10 cellular contexts compared by ENCODE assay signal in genomic region chr6:166488701-166489100, GRCh38.
A peak's percentile ranks its signal among the peaks of the same experiment; 100 is the strongest.
DNase-seq lines count a peak whose midpoint lies in the region; ATAC-seq, FAIRE-seq and TF ChIP-seq lines count a peak whose summit lies in the region.
"Had no signal": no experiment of that assay in that cellular context is flagged by ENCODE, and none has a peak within 500 bp of the region (broad histone marks: within the 10 kb centered on the region; RNA-seq: fewer than 3 reads in every experiment).

No MANE protein-coding gene starts in this region.

- POLR2A ChIA-PET in naive thymus-derived CD4-positive, alpha-beta T cell (lab: Charles Lee), result interaction anchor here (0.7 to 2.3 kb wide), 12 partner anchors 70 to 252 kb away, joined by 3 to 15 read pairs (median 4); partner anchors contain the start of genes RPS6KA2 and SFT2D1
- POLR2A ChIA-PET in PC-3 (lab: Charles Lee; ENCODE audit: unreplicated experiment), result interaction anchor here (0.6 kb wide), 1 partner anchor 10 kb away, joined by 5 read pairs; no protein-coding TSS in a partner anchor

- no peaks in the 10 kb centered on the region for H3K9me2 ChIP-seq in PC-3 (replicated peaks; ENCODE audit: low read length)

- H3K4me1 Mint-ChIP-seq in activated naive CD4-positive, alpha-beta T cell treated with anti-CD3 and anti-CD28 coated beads, Interleukin-2, amount 10 ng/mL, durations not matched to agents 7 days and 5 days, result peaks cover 26% of the 10 kb centered on the region
- peaks cover 23% of the 10 kb centered on the region for H3K4me1 Mint-ChIP-seq in chondrocyte (ENCODE audit: low read depth)
- peaks cover 9 to 35% (median 27%) of the 10 kb centered on the region in 7 donors for H3K4me1 Mint-ChIP-seq in naive thymus-derived CD4-positive, alpha-beta T cell

- no peak overlapping the region for H3K9ac ChIP-seq in PC-3 (ENCODE audit: low read length)

- no peaks in the 10 kb centered on the region for H3K27me3 ChIP-seq in naive thymus-derived CD4-positive, alpha-beta T cell (ENCODE audit: control insufficient read depth in 2 of 2, insufficient read depth in 2 of 2, low read length in 2 of 2)
- H3K27me3 ChIP-seq in tibial nerve (no peaks in the 10 kb centered on the region), pancreas (no peaks in the 10 kb centered on the region), PC-3 (ENCODE audit: low read length) (no peaks in the 10 kb centered on the region)

- TF ChIP-seq EP300 in tibial nerve (IDR thresholded peaks at IDR 0.05), result no peak

- WGBS in tibial nerve, 2 donors, result 76 to 77% methylated on average over 6 to 13 of the region's 13 CpGs
- WGBS in pancreas, 2 donors, result 92 to 95% methylated on average over 13 of the region's 13 CpGs

- peaks cover 17 to 18% of the 10 kb centered on the region in 2 donors for H3K4me1 ChIP-seq in naive thymus-derived CD4-positive, alpha-beta T cell (ENCODE audit: control insufficient read depth in 2 of 2, insufficient read depth in 2 of 2, low read length in 2 of 2)
- H3K4me1 ChIP-seq in tibial nerve (peaks cover 0 to 3% (median 0%) of the 10 kb centered on the region in 4 donors), pancreas (no peaks in the 10 kb centered on the region), PC-3 (ENCODE audit: insufficient read depth, low read length) (no peaks in the 10 kb centered on the region)
- H3K4me1 ChIP-seq: prostate gland had no signal

- no peak overlapping the region for H3K4me3 Mint-ChIP-seq in activated naive CD4-positive, alpha-beta T cell treated with anti-CD3 and anti-CD28 coated beads, Interleukin-2, amount 10 ng/mL, durations not matched to agents 7 days and 5 days
- H3K4me3 Mint-ChIP-seq in chondrocyte (ENCODE audit: unreplicated experiment), result no peak overlapping the region
- H3K4me3 Mint-ChIP-seq in naive thymus-derived CD4-positive, alpha-beta T cell, result peak overlapping the region in 5 of 10 donors; percentile 73 to 84 (median 77)

- H3F3A ChIP-seq in PC-3 (ENCODE audit: low read length, unreplicated experiment), result no peaks in the 10 kb centered on the region

- no peak for TF ChIP-seq POLR2A in tibial nerve (IDR thresholded peaks at IDR 0.05)

- TF ChIP-seq CTCF in chondrocyte (IDR thresholded peaks at IDR 0.05) (no peak), tibial nerve (IDR thresholded peaks at IDR 0.05) (no peak), pancreas (IDR thresholded peaks at IDR 0.05) (no peak), PC-3 (conservative IDR thresholded peaks at IDR 0.05; ENCODE audit: low read depth, low read length) (no peak)

- intact Hi-C loops in naive thymus-derived CD4-positive, alpha-beta T cell (cut with micrococcal nuclease), result loop anchor here (1.0 to 5.0 kb wide), 6 partner anchors 32 to 469 kb away; partner anchors contain the start of genes RNASET2 (in 2 of the 2) and RPS6KA2 (in 2 of the 2)
- intact Hi-C loops in pancreas (cut with DNase I), result no loop called here
- intact Hi-C loops in PC-3 (cut with micrococcal nuclease), result no loop called here

- peak overlapping the region; percentile 79 for H3K27ac ChIP-seq in naive thymus-derived CD4-positive, alpha-beta T cell (ENCODE audit: low read depth, low read length)
- H3K27ac ChIP-seq in tibial nerve (peak overlapping the region in 3 of 4 donors; percentile 43 to 72 (median 64)), pancreas (peak overlapping the region in 1 of 4 donors; percentile 11), PC-3 (ENCODE audit: low read length) (no peak overlapping the region)
- H3K27ac ChIP-seq: prostate gland had no signal

- no peaks in the 10 kb centered on the region for H3K79me2 ChIP-seq in PC-3 (ENCODE audit: low read length)

- no peaks in the 10 kb centered on the region for H3K9me3 ChIP-seq in naive thymus-derived CD4-positive, alpha-beta T cell (ENCODE audit: control insufficient read depth in 2 of 3, low read length in 3 of 3)
- H3K9me3 ChIP-seq in tibial nerve (no peaks in the 10 kb centered on the region), pancreas (no peaks in the 10 kb centered on the region), PC-3 (ENCODE audit: low read length) (no peaks in the 10 kb centered on the region)
- H3K9me3 ChIP-seq: prostate gland had no signal

- ATAC-seq in naive thymus-derived CD4-positive, alpha-beta T cell, result no peak
- ATAC-seq in pancreas (no peak), PC-3 (no peak)

- H3K27ac Mint-ChIP-seq in activated naive CD4-positive, alpha-beta T cell treated with anti-CD3 and anti-CD28 coated beads, Interleukin-2, amount 10 ng/mL, durations not matched to agents 7 days and 5 days, result peak overlapping the region; percentile 99
- peak overlapping the region; percentile 88 for H3K27ac Mint-ChIP-seq in chondrocyte (ENCODE audit: unreplicated experiment)
- H3K27ac Mint-ChIP-seq in naive thymus-derived CD4-positive, alpha-beta T cell, result peak overlapping the region; percentile 93 to 98 (median 96)

- no peaks in the 10 kb centered on the region for H3K36me3 ChIP-seq in naive thymus-derived CD4-positive, alpha-beta T cell (ENCODE audit: control insufficient read depth in 2 of 3, insufficient read depth in 3 of 3, low read length in 3 of 3)
- H3K36me3 ChIP-seq in tibial nerve (peaks cover 0 to 88% (median 6%) of the 10 kb centered on the region in 3 donors), pancreas (peaks cover 0 to 10% (median 0%) of the 10 kb centered on the region in 3 donors), PC-3 (ENCODE audit: low read depth, low read length) (no peaks in the 10 kb centered on the region)
- H3K36me3 ChIP-seq: prostate gland had no signal

- peaks cover 30% of the 10 kb centered on the region for H3K36me3 Mint-ChIP-seq in activated naive CD4-positive, alpha-beta T cell treated with anti-CD3 and anti-CD28 coated beads, Interleukin-2, amount 10 ng/mL, durations not matched to agents 7 days and 5 days
- peaks cover 43% of the 10 kb centered on the region for H3K36me3 Mint-ChIP-seq in chondrocyte (ENCODE audit: low read depth)
- peaks cover 0 to 24% (median 7%) of the 10 kb centered on the region in 5 donors for H3K36me3 Mint-ChIP-seq in naive thymus-derived CD4-positive, alpha-beta T cell

- no peak overlapping the region for H3K4me2 ChIP-seq in PC-3 (ENCODE audit: low read length)

- peaks cover 19% of the 10 kb centered on the region for H3K9me3 Mint-ChIP-seq in activated naive CD4-positive, alpha-beta T cell treated with anti-CD3 and anti-CD28 coated beads, Interleukin-2, amount 10 ng/mL, durations not matched to agents 7 days and 5 days
- no peaks in the 10 kb centered on the region for H3K9me3 Mint-ChIP-seq in chondrocyte (ENCODE audit: low read depth)
- peaks cover 0 to 15% (median 3%) of the 10 kb centered on the region in 11 donors for H3K9me3 Mint-ChIP-seq in naive thymus-derived CD4-positive, alpha-beta T cell

- no peak overlapping the region for H2AFZ ChIP-seq in PC-3 (ENCODE audit: low read length)

- no peak for DNase-seq in activated naive CD4-positive, alpha-beta T cell treated with anti-CD3 and anti-CD28 coated beads, Interleukin-2, amount 10 ng/mL, durations not matched to agents 7 days and 5 days
- DNase-seq in activated naive CD4-positive, alpha-beta T cell treated with anti-CD3 and anti-CD28 coated beads, Interleukin-2, amount 50 U/mL, for 16 hours, result no peak
- DNase-seq in chondrocyte (ENCODE audit: low spot score), result peak; percentile 40
- DNase-seq in naive thymus-derived CD4-positive, alpha-beta T cell, result no peak
- DNase-seq in tibial nerve (ENCODE audit: low spot score in 2 of 2), result no peak
- no peak for DNase-seq in pancreas
- DNase-seq in DMS79 (lab: John Stamatoyannopoulos, UW), result no peak
- DNase-seq in PC-3, result no peak
- DNase-seq: islet precursor cell had no signal

- H3K4me3 ChIP-seq in naive thymus-derived CD4-positive, alpha-beta T cell (ENCODE audit: low read length), result peak overlapping the region; percentile 20
- H3K4me3 ChIP-seq in tibial nerve (no peak overlapping the region), pancreas (no peak overlapping the region), PC-3 (ENCODE audit: low read length) (no peak overlapping the region)
- H3K4me3 ChIP-seq: prostate gland had no signal

- CTCF ChIA-PET in activated naive CD4-positive, alpha-beta T cell treated with anti-CD3 and anti-CD28 coated beads, Interleukin-2, amount 10 ng/mL, durations not matched to agents 7 days and 5 days (lab: Charles Lee), result interaction anchor here (1.2 to 1.9 kb wide), 3 partner anchors 26 to 229 kb away, joined by 3 to 5 read pairs (median 3); no protein-coding TSS in a partner anchor
- CTCF ChIA-PET in naive thymus-derived CD4-positive, alpha-beta T cell (lab: Charles Lee), result interaction anchor here (0.8 to 1.2 kb wide), 5 partner anchors 22 to 175 kb away, joined by 3 to 4 read pairs (median 3); partner anchors contain the start of gene RPS6KA2
- CTCF ChIA-PET in PC-3 (lab: Charles Lee), result no interaction called here

- H4K20me1 ChIP-seq in PC-3 (ENCODE audit: low read length), result no peaks in the 10 kb centered on the region

- H3K27me3 Mint-ChIP-seq in activated naive CD4-positive, alpha-beta T cell treated with anti-CD3 and anti-CD28 coated beads, Interleukin-2, amount 10 ng/mL, durations not matched to agents 7 days and 5 days, result peaks cover 5% of the 10 kb centered on the region
- no peaks in the 10 kb centered on the region for H3K27me3 Mint-ChIP-seq in chondrocyte (ENCODE audit: low read depth)
- H3K27me3 Mint-ChIP-seq in naive thymus-derived CD4-positive, alpha-beta T cell, result no peaks in the 10 kb centered on the region

- FAIRE-seq in pancreas (lab: Jason Lieb, UNC), result no peak

- no TSS peak for BruUV-seq in PC-3 (replicated peaks; lab: Mats Ljungman, UMichigan)

Comparison
In these comparisons a context has a peak if more than half of its experiments do, and no peak if none do; other contexts are left out.
1. intact Hi-C loops: an anchor here in naive thymus-derived CD4-positive, alpha-beta T cell (1.0 to 5.0 kb wide); none called in pancreas and PC-3.